In genomic region chr9:111661802-111662491, GRCh38 we compare ENCODE assay signal across 8 cellular contexts. TPM values are rescaled to one million over a fixed set of nuclear protein-coding genes. Genes with fewer than 3 reads are reported as not detected.
A peak's percentile ranks its signal among the peaks of the same experiment; 100 is the strongest.
DNase-seq lines count a peak whose midpoint lies in the region; ATAC-seq, FAIRE-seq and TF ChIP-seq lines count a peak whose summit lies in the region.

No MANE protein-coding gene starts in this region.

- TF ChIP-seq CTCF in GM12864 (IDR thresholded peaks at IDR 0.05; ENCODE audit: low read depth, low read length, missing control alignments) (no peak), Loucy (conservative IDR thresholded peaks at IDR 0.05; ENCODE audit: low read length) (no peak), HepG2 (CRISPR knock-in tag; IDR thresholded peaks at IDR 0.05) (no peak)

- peak overlapping the region; percentile 39 for H3K27ac ChIP-seq in HepG2 (ENCODE audit: extremely low read length, insufficient read depth, low read length)

- H2AFZ ChIP-seq in Loucy (ENCODE audit: low read length) = peak overlapping the region; percentile 42; the same call in 1 of the 2 replicates
- H2AFZ ChIP-seq in HepG2 (ENCODE audit: low read length) = no peak overlapping the region

- no peak for TF ChIP-seq EP300 in HepG2 (IDR thresholded peaks at IDR 0.05; ENCODE audit: low read depth in 2 of 2, low read length in 2 of 2)
- no peak for TF ChIP-seq EP300 in HepG2 (CRISPR knock-in tag; IDR thresholded peaks at IDR 0.05; ENCODE audit: borderline replicate concordance)

- H3K4me3 ChIP-seq in GM12864 (ENCODE audit: low read depth, low read length) (peak overlapping the region; percentile 75), H7 (ENCODE audit: insufficient read depth, low read depth, low read length) (peak overlapping the region; percentile 68), Loucy (ENCODE audit: low read length, poor library complexity, severe bottlenecking) (peak overlapping the region; percentile 89), HepG2 (replicated peaks in 1 of 3; ENCODE audit: insufficient read depth in 1 of 3, low read depth in 2 of 3, low read length in 3 of 3) (peak overlapping the region; percentile 74 to 95 (median 91))

- H3K9me2 ChIP-seq in Loucy (replicated peaks; ENCODE audit: low read depth, low read length) = no peaks in the 10 kb centered on the region

- no peaks in the 10 kb centered on the region for H3K9me3 Mint-ChIP-seq in dendritic cell treated with granulocyte-macrophage colony-stimulating factor and Interleukin-4, amounts not matched to agents 40 ng/mL and 50 ng/mL, for 4 days

- peak overlapping the region; percentile 87 for H3K4me2 ChIP-seq in Loucy (ENCODE audit: low read depth, low read length, poor library complexity, severe bottlenecking)
- peak overlapping the region; percentile 89 for H3K4me2 ChIP-seq in HepG2 (ENCODE audit: low read depth, low read length)

- peaks cover 32% of the 10 kb centered on the region for H3K4me1 ChIP-seq in Loucy (ENCODE audit: insufficient read depth, low read length, poor library complexity, severe bottlenecking)
- H3K4me1 ChIP-seq in HepG2 (ENCODE audit: insufficient read depth, low read length) = peaks cover 20% of the 10 kb centered on the region

- peaks cover 3% of the 10 kb centered on the region for H3K27me3 Mint-ChIP-seq in dendritic cell treated with granulocyte-macrophage colony-stimulating factor and Interleukin-4, amounts not matched to agents 40 ng/mL and 50 ng/mL, for 4 days

- peaks cover 39% of the 10 kb centered on the region for H3K79me2 ChIP-seq in Loucy (ENCODE audit: insufficient read depth, low read length)
- H3K79me2 ChIP-seq in HepG2 (ENCODE audit: insufficient read depth, low read length) = peaks cover 10% of the 10 kb centered on the region

- peaks cover 9% of the 10 kb centered on the region for H3F3A ChIP-seq in Loucy (ENCODE audit: low read depth)

- H3K27me3 ChIP-seq in H7 (ENCODE audit: control insufficient read depth, insufficient read depth, low read length) = peaks cover 4% of the 10 kb centered on the region
- H3K27me3 ChIP-seq in Loucy (ENCODE audit: insufficient read depth, low read length, poor library complexity, severe bottlenecking) = no peaks in the 10 kb centered on the region
- no peaks in the 10 kb centered on the region; a peak in 1 of 5 replicates for H3K27me3 ChIP-seq in HepG2 (ENCODE audit: control insufficient read depth in 1 of 2, insufficient read depth in 2 of 2, low read length in 2 of 2)

- H4K20me1 ChIP-seq in Loucy (ENCODE audit: insufficient read depth, low read length, poor library complexity, severe bottlenecking) (peaks cover 18% of the 10 kb centered on the region), HepG2 (ENCODE audit: insufficient read depth, low read length) (0 out of 2 replicates have a peak, but pooled peaks cover 4% of the 10 kb centered on the region)

- peak overlapping the region; percentile 89 for H3K27ac Mint-ChIP-seq in dendritic cell treated with granulocyte-macrophage colony-stimulating factor and Interleukin-4, amounts not matched to agents 40 ng/mL and 50 ng/mL, for 4 days

- TF ChIP-seq RAD21 in HepG2 (CRISPR knock-in tag; IDR thresholded peaks at IDR 0.05) = no peak

- FAIRE-seq in HepG2 (lab: Jason Lieb, UNC) = no peak

- in situ Hi-C loops in HepG2 (cut with HindIII; ENCODE audit: extremely low pct_ligation_motif_present, low pct_unique_long_range_greater_than_20kb) = no loop called here

- DNase-seq in GM12864 (ENCODE audit: low read depth) (no peak), H7 (peak; percentile 82), HepG2 (ENCODE audit: low spot score) (no peak), NCI-H1048 (lab: John Stamatoyannopoulos, UW) (no peak)
- DNase-seq in activated CD4-positive, alpha-beta T cell treated with anti-CD3 and anti-CD28 coated beads for 4 hours = peak; percentile 18 to 27
- peak; percentile 9 to 15 for DNase-seq in stimulated activated CD4-positive, alpha-beta T cell treated with anti-CD3 and anti-CD28 coated beads, Interleukin-4, amount 100 ng/mL, for 48 hours (ENCODE audit: low read depth in 2 of 2)

- ATAC-seq in HepG2 = peak; percentile 67

- peak overlapping the region; percentile 93 for H3K4me3 Mint-ChIP-seq in dendritic cell treated with granulocyte-macrophage colony-stimulating factor and Interleukin-4, amounts not matched to agents 40 ng/mL and 50 ng/mL, for 4 days

- peaks cover 42% of the 10 kb centered on the region for H3K4me1 Mint-ChIP-seq in dendritic cell treated with granulocyte-macrophage colony-stimulating factor and Interleukin-4, amounts not matched to agents 40 ng/mL and 50 ng/mL, for 4 days (ENCODE audit: low read depth)

- no peak for TF ChIP-seq POLR2A in HepG2 (IDR thresholded peaks at IDR 0.05; ENCODE audit: insufficient read depth in 1 of 2, low read depth in 2 of 2, low read length in 2 of 2)

- intact Hi-C loops in dendritic cell treated with granulocyte-macrophage colony-stimulating factor and Interleukin-4, amounts not matched to agents 40 ng/mL and 50 ng/mL, for 4 days (cut with micrococcal nuclease) = no loop called here
- intact Hi-C loops in HepG2 (cut with micrococcal nuclease; ENCODE audit: unreplicated experiment) = loop anchor here (1.0 kb wide), 1 partner anchor 31 kb away; the partner anchor contains the start of gene DNAJC25

- no TSS peak for BruUV-seq in HepG2 (replicated peaks; lab: Mats Ljungman, UMichigan)

- WGBS in HepG2 (ENCODE audit: low lambda C conversion rate) = under 1% methylated on average over 24 of the region's 57 CpGs

- POLR2A ChIA-PET in HepG2 (lab: Yijun Ruan, JAX) = interaction anchor here (1.0 to 1.9 kb wide), 4 partner anchors 16 to 64 kb away, joined by 3 to 15 read pairs (median 6); partner anchors contain the start of gene DNAJC25

- peak overlapping the region; percentile 79 for H3K9ac ChIP-seq in Loucy (ENCODE audit: low read depth, low read length, poor library complexity, severe bottlenecking)
- H3K9ac ChIP-seq in HepG2 (ENCODE audit: insufficient read depth, low read depth, low read length) = peak overlapping the region; percentile 70

- CTCF ChIA-PET in HepG2 (lab: Yijun Ruan, JAX; ENCODE audit: low intra/inter-chr PET ratio, low total read pairs) = no interaction called here

- H3K36me3 ChIP-seq in H7 (replicated peaks; ENCODE audit: control insufficient read depth, insufficient read depth, low read length) = peaks cover 2% of the 10 kb centered on the region
- peaks cover 2% of the 10 kb centered on the region; the same call in 1 of the 2 replicates for H3K36me3 ChIP-seq in Loucy (ENCODE audit: insufficient read depth, low read length)
- peaks cover 0 to 4% of the 10 kb centered on the region in 2 experiments; a peak in 1 of 5 replicates for H3K36me3 ChIP-seq in HepG2 (replicated peaks in 1 of 2; ENCODE audit: control insufficient read depth in 1 of 2, insufficient read depth in 2 of 2, low read length in 2 of 2)

- H3K9me3 ChIP-seq in Loucy (ENCODE audit: insufficient read depth, low read depth, low read length) (no peaks in the 10 kb centered on the region), HepG2 (ENCODE audit: low read length) (no peaks in the 10 kb centered on the region)

- H3K36me3 Mint-ChIP-seq in dendritic cell treated with granulocyte-macrophage colony-stimulating factor and Interleukin-4, amounts not matched to agents 40 ng/mL and 50 ng/mL, for 4 days (ENCODE audit: low read depth) = peaks cover 40% of the 10 kb centered on the region

RNA-seq across cellular contexts. Expression of gene GNG10, which starts 0.5 kb away (rescaled TPM):
- 27.7 and 30.1 TPM in 2 replicates for total RNA-seq in H7 (2014; rRNA removed; shearing (Covaris generic))
- total RNA-seq in HepG2 (2016; rRNA removed; fragmentation: Illumina TruSeq; extraction: Trizol) = 29.8 and 45.0 TPM in 2 replicates
- 36.2 and 49.1 TPM in 2 replicates for total RNA-seq in HepG2 (2016; cell fraction: cytosol; rRNA removed; fragmentation: Illumina TruSeq; extraction: Trizol; ENCODE audit: low read depth)
- 32.9 and 43.3 TPM in 2 replicates for total RNA-seq in HepG2 (2016; cell fraction: insoluble cytoplasmic fraction; rRNA removed; fragmentation: Illumina TruSeq; extraction: Trizol)
- total RNA-seq in HepG2 (2016; cell fraction: membrane; rRNA removed; fragmentation: Illumina TruSeq; extraction: Trizol) = 68.2 and 69.9 TPM in 2 replicates
- 14.3 and 15.8 TPM in 2 replicates for total RNA-seq in HepG2 (2016; cell fraction: nucleus; rRNA removed; fragmentation: Illumina TruSeq; extraction: Trizol)
- 29.8 and 32.4 TPM in 2 replicates for polyA plus RNA-seq in HepG2 (2011; rRNA removed)
- polyA plus RNA-seq in HepG2 (2011; cell fraction: cytosol; rRNA removed) = 23.4 and 29.9 TPM in 2 replicates
- polyA plus RNA-seq in HepG2 (2011; cell fraction: nucleus; rRNA removed) = 4.6 and 7.7 TPM in 2 replicates
- polyA plus RNA-seq in HepG2 (2012) = 23.6 and 24.8 TPM in 2 replicates
- polyA plus RNA-seq in HepG2 (2016; cell fraction: cytosol; fragmentation: Illumina TruSeq; extraction: Trizol; ENCODE audit: low read depth) = 74.7 and 106 TPM in 2 replicates
- 66.2 and 74.2 TPM in 2 replicates for polyA plus RNA-seq in HepG2 (2016; cell fraction: insoluble cytoplasmic fraction; fragmentation: Illumina TruSeq; extraction: Trizol; ENCODE audit: low read depth)
- polyA plus RNA-seq in HepG2 (2016; cell fraction: membrane; fragmentation: Illumina TruSeq; extraction: Trizol; ENCODE audit: low read depth) = 103 and 108 TPM in 2 replicates
- 32.3 and 39.9 TPM in 2 replicates for polyA plus RNA-seq in HepG2 (2016; cell fraction: nucleus; fragmentation: Illumina TruSeq; extraction: Trizol; ENCODE audit: insufficient read depth, low read depth)
- polyA minus RNA-seq in HepG2 (2011; rRNA and poly(A)+ RNA removed; ENCODE audit: low replicate concordance) = 5.4 and 7.5 TPM in 2 replicates
- polyA minus RNA-seq in HepG2 (2011; cell fraction: cytosol; rRNA and poly(A)+ RNA removed) = 4.7 and 5.0 TPM in 2 replicates
- polyA minus RNA-seq in HepG2 (2011; cell fraction: nucleus; rRNA and poly(A)+ RNA removed) = 5.4 and 5.7 TPM in 2 replicates

RNA-seq across cellular contexts. Expression of gene DNAJC25, which starts 30.8 kb away (rescaled TPM):
- 6.1 and 10.3 TPM in 2 replicates for total RNA-seq in H7 (2014; rRNA removed; shearing (Covaris generic))
- total RNA-seq in HepG2 (2016; rRNA removed; fragmentation: Illumina TruSeq; extraction: Trizol) = 6.3 and 10.2 TPM in 2 replicates
- 2.4 and 2.5 TPM in 2 replicates for total RNA-seq in HepG2 (2016; cell fraction: cytosol; rRNA removed; fragmentation: Illumina TruSeq; extraction: Trizol; ENCODE audit: low read depth)
- total RNA-seq in HepG2 (2016; cell fraction: insoluble cytoplasmic fraction; rRNA removed; fragmentation: Illumina TruSeq; extraction: Trizol) = 6.5 and 9.4 TPM in 2 replicates
- total RNA-seq in HepG2 (2016; cell fraction: membrane; rRNA removed; fragmentation: Illumina TruSeq; extraction: Trizol) = 5.6 and 6.1 TPM in 2 replicates
- total RNA-seq in HepG2 (2016; cell fraction: nucleus; rRNA removed; fragmentation: Illumina TruSeq; extraction: Trizol) = 11.2 and 12.3 TPM in 2 replicates
- 4.5 and 5.7 TPM in 2 replicates for polyA plus RNA-seq in HepG2 (2011; rRNA removed)
- 3.0 and 3.2 TPM in 2 replicates for polyA plus RNA-seq in HepG2 (2011; cell fraction: cytosol; rRNA removed)
- 3.5 and 3.7 TPM in 2 replicates for polyA plus RNA-seq in HepG2 (2011; cell fraction: nucleus; rRNA removed)
- polyA plus RNA-seq in HepG2 (2012) = 4.8 and 8.4 TPM in 2 replicates
- polyA plus RNA-seq in HepG2 (2016; cell fraction: cytosol; fragmentation: Illumina TruSeq; extraction: Trizol; ENCODE audit: low read depth) = 2.4 and 2.8 TPM in 2 replicates
- polyA plus RNA-seq in HepG2 (2016; cell fraction: insoluble cytoplasmic fraction; fragmentation: Illumina TruSeq; extraction: Trizol; ENCODE audit: low read depth) = 7.8 TPM in 2 replicates
- 5.4 and 6.1 TPM in 2 replicates for polyA plus RNA-seq in HepG2 (2016; cell fraction: membrane; fragmentation: Illumina TruSeq; extraction: Trizol; ENCODE audit: low read depth)
- 25.6 and 26.2 TPM in 2 replicates for polyA plus RNA-seq in HepG2 (2016; cell fraction: nucleus; fragmentation: Illumina TruSeq; extraction: Trizol; ENCODE audit: insufficient read depth, low read depth)
- 1.5 and 1.8 TPM in 2 replicates for polyA minus RNA-seq in HepG2 (2011; rRNA and poly(A)+ RNA removed; ENCODE audit: low replicate concordance)
- polyA minus RNA-seq in HepG2 (2011; cell fraction: cytosol; rRNA and poly(A)+ RNA removed) = 0.79 and 1.7 TPM in 2 replicates
- 5.7 and 6.7 TPM in 2 replicates for polyA minus RNA-seq in HepG2 (2011; cell fraction: nucleus; rRNA and poly(A)+ RNA removed)

Comparison
In these comparisons a context has a peak if more than half of its experiments do, and no peak if none do; other contexts are left out.
1. DNase-seq: peak in H7 (single experiment), activated CD4-positive, alpha-beta T cell treated with anti-CD3 and anti-CD28 coated beads for 4 hours (2 of 2) and stimulated activated CD4-positive, alpha-beta T cell treated with anti-CD3 and anti-CD28 coated beads, Interleukin-4, amount 100 ng/mL, for 48 hours (2 of 2); none in GM12864 (single experiment), HepG2 (single experiment) and NCI-H1048 (single experiment).
2. Peak in every context shown above with its lines, with median percentiles within 50 percentile points of each other: H3K4me3 ChIP-seq.